Comparison of ENCODE assay signal across 15 cellular contexts in genomic region chr1:4752059-4752458, GRCh38.
"Had no signal": no experiment of that assay in that cellular context is flagged by ENCODE, and none has a peak within 500 bp of the region (broad histone marks: within the 10 kb centered on the region; RNA-seq: fewer than 3 reads in every experiment).

No MANE protein-coding gene starts in this region.

- FAIRE-seq: keratinocyte had no signal

- H3K4me2 ChIP-seq: smooth muscle cell had no signal

- H3K9me3 ChIP-seq: gastrocnemius medialis, mucosa of descending colon, transverse colon had no signal

- H3K4me1 ChIP-seq: esophagus muscularis mucosa, gastrocnemius medialis, transverse colon had no signal

- H3K4me3 ChIP-seq: esophagus muscularis mucosa, gastrocnemius medialis, mucosa of descending colon, smooth muscle cell, thoracic aorta, transverse colon had no signal

- H3K27ac ChIP-seq: epithelial cell of prostate, esophagus muscularis mucosa, gastrocnemius medialis, thoracic aorta, transverse colon had no signal

- H3K27me3 ChIP-seq: gastrocnemius medialis, transverse colon had no signal

- ATAC-seq: effector memory CD8-positive, alpha-beta T cell; gastrocnemius medialis; left cardiac atrium; mucosa of descending colon; naive thymus-derived CD8-positive, alpha-beta T cell; right cardiac atrium; stimulated activated naive CD8-positive, alpha-beta T cell treated with anti-CD3 and anti-CD28 coated beads, Interleukin-15, Interleukin-2, amounts not matched to agents 100 U/mL and 50 U/mL, for 24 hours had no signal

- H3K36me3 ChIP-seq: esophagus muscularis mucosa, gastrocnemius medialis, thoracic aorta, transverse colon had no signal

- DNase-seq: effector memory CD8-positive, alpha-beta T cell; gastrocnemius medialis; immature natural killer cell; left cardiac atrium; mucosa of descending colon; naive thymus-derived CD8-positive, alpha-beta T cell; right cardiac atrium; stimulated activated CD4-positive, alpha-beta T cell treated with anti-CD3 and anti-CD28 coated beads, Interleukin-2, amount 100 ng/mL, for 48 hours; stimulated activated naive CD8-positive, alpha-beta T cell treated with anti-CD3 and anti-CD28 coated beads, Interleukin-15, Interleukin-2, amounts not matched to agents 100 U/mL and 50 U/mL, for 24 hours; transverse colon had no signal
